ENCODE assay signal across 8 cellular contexts in genomic region chr10:74151879-74152722, GRCh38. TPM values are rescaled to one million over a fixed set of nuclear protein-coding genes. Genes with fewer than 3 reads are reported as not detected.
DNase-seq lines count a peak whose midpoint lies in the region; TF ChIP-seq lines count a peak whose summit lies in the region.

No MANE protein-coding gene starts in this region.

- H2AFZ ChIP-seq in MM.1S (ENCODE audit: low read length): peak overlapping the region; percentile 48

- H3K4me3 ChIP-seq in DOHH2 (ENCODE audit: low read length) (peak overlapping the region; percentile 100), MM.1S (ENCODE audit: low read length) (peak overlapping the region; percentile 75), epithelial cell of proximal tubule (ENCODE audit: low read depth, low read length) (peak overlapping the region; percentile 82), ovary (peak overlapping the region; percentile 93)

- DNase-seq in MM.1S (no peak), epithelial cell of proximal tubule (ENCODE audit: low read depth) (no peak), ovary (no peak), NCI-H2081 treated with DMSO at 0.1 percent for 48 hours (lab: John Stamatoyannopoulos, UW) (no peak), NCI-H774 (lab: John Stamatoyannopoulos, UW) (no peak)
- no peak for DNase-seq in activated T-cell treated with anti-CD3 and anti-CD28 coated beads, Interleukin-2, amount 50 U/mL, for 48 hours
- DNase-seq in activated naive CD4-positive, alpha-beta T cell treated with Interleukin-2 at 50 U/mL for 16 hours: no peak

- no peaks in the 10 kb centered on the region for H4K20me1 ChIP-seq in DOHH2 (ENCODE audit: control insufficient read depth, insufficient read depth, low read depth, low read length)
- H4K20me1 ChIP-seq in MM.1S (ENCODE audit: insufficient read depth, low read length): no peaks in the 10 kb centered on the region

- TF ChIP-seq EP300 in ovary (IDR thresholded peaks at IDR 0.05): no peak

- H3K27me3 ChIP-seq in DOHH2 (ENCODE audit: control insufficient read depth, low read length) (no peaks in the 10 kb centered on the region), MM.1S (replicated peaks; ENCODE audit: insufficient read depth, low read length) (no peaks in the 10 kb centered on the region), ovary (no peaks in the 10 kb centered on the region)

- H3K36me3 ChIP-seq in DOHH2 (ENCODE audit: control insufficient read depth, low read length) (peaks cover 11% of the 10 kb centered on the region), MM.1S (replicated peaks; ENCODE audit: insufficient read depth, low read length) (no peaks in the 10 kb centered on the region), ovary (no peaks in the 10 kb centered on the region)

- intact Hi-C loops in ovary (cut with DNase I): loop anchor here in 1 of 4 donors (5.0 kb wide), 1 partner anchor 675 kb away; the partner anchor contains the start of gene KAT6B

- H3K4me2 ChIP-seq in DOHH2 (ENCODE audit: low read length) (peak overlapping the region; percentile 68), MM.1S (ENCODE audit: low read depth, low read length) (peak overlapping the region; percentile 87)

- H3K9me3 ChIP-seq in DOHH2 (ENCODE audit: control insufficient read depth, insufficient read depth, low read length) (no peaks in the 10 kb centered on the region), MM.1S (replicated peaks; ENCODE audit: insufficient read depth, low read length) (no peaks in the 10 kb centered on the region), ovary (no peaks in the 10 kb centered on the region)

- H3K9me2 ChIP-seq in DOHH2 (replicated peaks; ENCODE audit: control insufficient read depth, low read length): no peaks in the 10 kb centered on the region
- H3K9me2 ChIP-seq in MM.1S (replicated peaks; ENCODE audit: insufficient read depth, low read length): no peaks in the 10 kb centered on the region

- H3K4me1 ChIP-seq in DOHH2 (ENCODE audit: control insufficient read depth, low read length): peaks cover 26% of the 10 kb centered on the region
- H3K4me1 ChIP-seq in MM.1S (ENCODE audit: low read length): peaks cover 23% of the 10 kb centered on the region
- peaks cover 2% of the 10 kb centered on the region for H3K4me1 ChIP-seq in ovary (ENCODE audit: insufficient read depth)

- TF ChIP-seq POLR2A in ovary (IDR thresholded peaks at IDR 0.05): no peak

- H3F3A ChIP-seq in DOHH2 (ENCODE audit: control insufficient read depth, insufficient read depth) (0 out of 2 replicates have a peak, but pooled peaks cover 2% of the 10 kb centered on the region), MM.1S (ENCODE audit: insufficient read depth, low read length) (peaks cover 23% of the 10 kb centered on the region)

- TF ChIP-seq CTCF in DOHH2 (IDR thresholded peaks at IDR 0.05; ENCODE audit: low read depth, low read length, poor library complexity, severe bottlenecking): no peak
- TF ChIP-seq CTCF in MM.1S (IDR thresholded peaks at IDR 0.05; ENCODE audit: low read length): no peak
- no peak for TF ChIP-seq CTCF in epithelial cell of proximal tubule (conservative IDR thresholded peaks at IDR 0.05; ENCODE audit: low read depth, low read length)
- no peak for TF ChIP-seq CTCF in ovary (IDR thresholded peaks at IDR 0.05)

- WGBS in ovary, 3 donors: 29 to 32% (median 29%) methylated on average over 5 of the region's 5 CpGs

- H3K9ac ChIP-seq in MM.1S (ENCODE audit: low read length): peak overlapping the region; percentile 92

- H3K27ac ChIP-seq in DOHH2 (ENCODE audit: low read depth, low read length) (peak overlapping the region; percentile 72), MM.1S (ENCODE audit: low read length) (peak overlapping the region; percentile 86; the same call in 1 of the 2 replicates), ovary (peak overlapping the region in 1 of 2 donors; percentile 86)

- H3K79me2 ChIP-seq in DOHH2 (ENCODE audit: control insufficient read depth, low read length) (peaks cover 87% of the 10 kb centered on the region), MM.1S (ENCODE audit: low read length) (peaks cover 91% of the 10 kb centered on the region)

RNA-seq across cellular contexts. Expression of gene ADK, which starts 1.1 kb away (rescaled TPM):
- total RNA-seq in epithelial cell of proximal tubule (39.4 and 54.9 TPM in 2 replicates), ovary (10 to 100 TPM; 10.9 to 20.4 (median 12.2) TPM)
- 10 to 100 TPM in 1 of 2 donors, 1 to 10 TPM in 1; 9.4 to 14.5 TPM for polyA plus RNA-seq in ovary

RNA-seq across cellular contexts. Expression of gene AP3M1, which starts 1.5 kb away (rescaled TPM):
- 39.1 and 39.3 TPM in 2 replicates for total RNA-seq in epithelial cell of proximal tubule
- 10 to 100 TPM; 17.6 to 37.9 (median 29.6) TPM for total RNA-seq in ovary
- polyA plus RNA-seq in ovary: 10 to 100 TPM; 12.0 to 37.6 TPM
